8 cellular contexts compared by ENCODE assay signal in genomic region chr16:10509534-10510025, GRCh38.
DNase-seq lines count a peak whose midpoint lies in the region; ATAC-seq, FAIRE-seq and TF ChIP-seq lines count a peak whose summit lies in the region.

No MANE protein-coding gene starts in this region.

- H3K27me3 ChIP-seq in WERI-Rb-1 (ENCODE audit: insufficient read depth, low read depth, severe bottlenecking) = no peaks in the 10 kb centered on the region
- H3K27me3 ChIP-seq in mammary epithelial cell (ENCODE audit: insufficient read depth, low read length) = no peaks in the 10 kb centered on the region

- 18% methylated on average over 6 of the region's 6 CpGs for WGBS in mammary epithelial cell (ENCODE audit: low coverage, missing lambda C conversion rate)

- no peak overlapping the region for H3K4me2 ChIP-seq in mammary epithelial cell (ENCODE audit: insufficient read depth, low read depth, low read length)

- H3K27ac ChIP-seq in WERI-Rb-1 (no peak overlapping the region), mammary epithelial cell (ENCODE audit: insufficient read depth, low read depth, low read length) (no peak overlapping the region)

- TF ChIP-seq CTCF in WERI-Rb-1 (IDR thresholded peaks at IDR 0.05; ENCODE audit: low read depth, low read length) (peak; percentile 66), mammary epithelial cell (conservative IDR thresholded peaks at IDR 0.05 in 1 of 2, IDR thresholded peaks at IDR 0.05 in 1 of 2; ENCODE audit: extremely low read depth in 1 of 2, insufficient read depth in 1 of 2, low read depth in 1 of 2, low read length in 2 of 2) (peak; percentile 78 to 85)

- CTCF ChIA-PET in mammary epithelial cell (lab: Charles Lee; ENCODE audit: low non-redundant PET) = interaction anchor here (0.7 to 1.0 kb wide), 3 partner anchors 58 to 195 kb away, joined by 3 to 7 read pairs (median 4); no protein-coding TSS in a partner anchor

- no peak for TF ChIP-seq POLR2A in GM18505 (IDR thresholded peaks at IDR 0.05; ENCODE audit: borderline replicate concordance, extremely low read depth, insufficient read depth, insufficient read length)

- FAIRE-seq in A204.1 (lab: Jason Lieb, UNC) (peak; percentile 83), islet of Langerhans (lab: Jason Lieb, UNC) (peak; percentile 84)

- H3K4me1 ChIP-seq in mammary epithelial cell (ENCODE audit: insufficient read depth, low read length) = no peaks in the 10 kb centered on the region

- intact Hi-C loops in mammary epithelial cell (cut with micrococcal nuclease) = loop anchor here (1.0 to 10.0 kb wide), 7 partner anchors 83 to 1375 kb away; no protein-coding TSS in a partner anchor

- H3K9ac ChIP-seq in mammary epithelial cell (ENCODE audit: insufficient read depth, low read length) = no peak overlapping the region

- BruUV-seq in mammary epithelial cell (replicated peaks; lab: Mats Ljungman, UMichigan) = no TSS peak

- ATAC-seq in GM18505 (IDR thresholded peaks at IDR 0.05; ENCODE audit: unreplicated experiment) (peak; percentile 85), HG03095 (IDR thresholded peaks at IDR 0.05; ENCODE audit: unreplicated experiment) (peak; percentile 85)

- no peaks in the 10 kb centered on the region for H3K79me2 ChIP-seq in mammary epithelial cell (ENCODE audit: insufficient read depth, low read length)

- H3K36me3 ChIP-seq in WERI-Rb-1 (no peaks in the 10 kb centered on the region), mammary epithelial cell (ENCODE audit: insufficient read depth, low read length) (no peaks in the 10 kb centered on the region)

- H3K9me3 ChIP-seq in WERI-Rb-1 (ENCODE audit: severe bottlenecking) (no peaks in the 10 kb centered on the region), mammary epithelial cell (replicated peaks; ENCODE audit: insufficient read depth, low read length) (no peaks in the 10 kb centered on the region)

- no peak overlapping the region for H3K4me3 ChIP-seq in WERI-Rb-1 (ENCODE audit: low read depth, low read length)
- no peak overlapping the region for H3K4me3 ChIP-seq in mammary epithelial cell (replicated peaks in 1 of 3; ENCODE audit: insufficient read depth in 1 of 3, low read depth in 2 of 3, low read length in 3 of 3)

- no peak overlapping the region for H2AFZ ChIP-seq in mammary epithelial cell (ENCODE audit: low read depth, low read length)

- dilution Hi-C loops in mammary epithelial cell (cut with HindIII; ENCODE audit: low sequenced_read_pairs) = no loop called here

- DNase-seq in NCI-H2171 treated with DMSO at 0.1 percent for 48 hours (lab: John Stamatoyannopoulos, UW) (peak; percentile 77), WERI-Rb-1 (peak; percentile 80), mammary epithelial cell (peak; percentile 64)
- peak; percentile 62 for DNase-seq in stimulated activated CD4-positive, alpha-beta T cell treated with anti-CD3 and anti-CD28 coated beads, Interleukin-1b, Interleukin-23, amount 100 ng/mL, for 48 hours

- in situ Hi-C loops in mammary epithelial cell (cut with MboI; ENCODE audit: low sequenced_read_pairs in 2 of 2) = loop anchor here (5.0 to 25.0 kb wide), 5 partner anchors 197 to 1347 kb away; partner anchors contain the start of gene NUBP1 (in 1 of the 2)

- H4K20me1 ChIP-seq in mammary epithelial cell (ENCODE audit: insufficient read depth, low read length) = no peaks in the 10 kb centered on the region
